Comparison of ENCODE assay signal across 17 cellular contexts in genomic region chr11:123209591-123209990, GRCh38. TPM values are rescaled to one million over a fixed set of nuclear protein-coding genes. Genes with fewer than 3 reads are reported as not detected.
DNase-seq lines count a peak whose midpoint lies in the region; ATAC-seq and TF ChIP-seq lines count a peak whose summit lies in the region.
"Had no signal": no experiment of that assay in that cellular context is flagged by ENCODE, and none has a peak within 500 bp of the region (broad histone marks: within the 10 kb centered on the region; RNA-seq: fewer than 3 reads in every experiment).

No MANE protein-coding gene starts in this region.

- H3K4me3 Mint-ChIP-seq in nephron progenitor cell: no peak overlapping the region
- H3K4me3 Mint-ChIP-seq in activated T-helper 1 cell treated with anti-CD3 and anti-CD28 coated beads, Interleukin-12 subunit alpha, Interleukin-12 subunit beta, Interleukin-2, Interleukin-4 antibody, amounts not matched to agents 30 ng/mL and 10 ng/mL and 1 ng/mL, durations not matched to agents 14 hours and 24 hours and 36 hours: no peak overlapping the region

- H3K27ac ChIP-seq in AG04450 (ENCODE audit: low read depth, low read length) (peak overlapping the region; percentile 4), Panc1 (ENCODE audit: low read length) (no peak overlapping the region)
- H3K27ac ChIP-seq: HL-60 had no signal

- H3K27ac Mint-ChIP-seq in nephron progenitor cell: peak overlapping the region; percentile 67
- H3K27ac Mint-ChIP-seq in activated T-helper 1 cell treated with anti-CD3 and anti-CD28 coated beads, Interleukin-12 subunit alpha, Interleukin-12 subunit beta, Interleukin-2, Interleukin-4 antibody, amounts not matched to agents 30 ng/mL and 10 ng/mL and 1 ng/mL, durations not matched to agents 14 hours and 24 hours and 36 hours: no peak overlapping the region

- BruUV-seq in Panc1 (replicated peaks; lab: Mats Ljungman, UMichigan): no TSS peak

- H3K27me3 Mint-ChIP-seq in nephron progenitor cell (ENCODE audit: low read depth, poor library complexity): peaks cover 4% of the 10 kb centered on the region
- H3K27me3 Mint-ChIP-seq in activated T-helper 1 cell treated with anti-CD3 and anti-CD28 coated beads, Interleukin-12 subunit alpha, Interleukin-12 subunit beta, Interleukin-2, Interleukin-4 antibody, amounts not matched to agents 30 ng/mL and 10 ng/mL and 1 ng/mL, durations not matched to agents 14 hours and 24 hours and 36 hours (ENCODE audit: insufficient read depth): peaks cover 52% of the 10 kb centered on the region

- H3K4me1 ChIP-seq in Panc1 (ENCODE audit: control insufficient read depth, insufficient read depth, low read length): no peaks in the 10 kb centered on the region
- H3K4me1 ChIP-seq: HAP-1 had no signal

- H3K36me3 ChIP-seq in Panc1 (ENCODE audit: control insufficient read depth, insufficient read depth, low read length): no peaks in the 10 kb centered on the region
- H3K36me3 ChIP-seq: HAP-1 had no signal

- intact Hi-C loops in Panc1 (cut with micrococcal nuclease; ENCODE audit: unreplicated experiment) (no loop called here), cardiac septum (cut with DNase I) (no loop called here)
- intact Hi-C loops in activated T-helper 1 cell treated with anti-CD3 and anti-CD28 coated beads, Interleukin-12 subunit alpha, Interleukin-12 subunit beta, Interleukin-2, Interleukin-4 antibody, amounts not matched to agents 30 ng/mL and 10 ng/mL and 1 ng/mL, durations not matched to agents 14 hours and 24 hours and 36 hours (cut with micrococcal nuclease): no loop called here

- no peaks in the 10 kb centered on the region for H3K27me3 ChIP-seq in AG04450 (ENCODE audit: control insufficient read depth, insufficient read depth, low read length)
- H3K27me3 ChIP-seq in Panc1 (ENCODE audit: control insufficient read depth, insufficient read depth, low read length): peaks cover 2% of the 10 kb centered on the region; the same call in 1 of the 2 replicates

- in situ Hi-C loops in Panc1 (cut with HindIII; ENCODE audit: low pct_unique_long_range_greater_than_20kb, low sequenced_read_pairs): no loop called here

- H3K4me3 ChIP-seq in AG04450 (ENCODE audit: low read depth, low read length) (no peak overlapping the region), Panc1 (ENCODE audit: low read depth in 2 of 2, low read length in 2 of 2) (no peak overlapping the region)
- H3K4me3 ChIP-seq: HAP-1 had no signal

- H3K9me3 Mint-ChIP-seq in nephron progenitor cell: no peaks in the 10 kb centered on the region
- no peaks in the 10 kb centered on the region for H3K9me3 Mint-ChIP-seq in activated T-helper 1 cell treated with anti-CD3 and anti-CD28 coated beads, Interleukin-12 subunit alpha, Interleukin-12 subunit beta, Interleukin-2, Interleukin-4 antibody, amounts not matched to agents 30 ng/mL and 10 ng/mL and 1 ng/mL, durations not matched to agents 14 hours and 24 hours and 36 hours

- no peaks in the 10 kb centered on the region for H3K9me3 ChIP-seq in AG04450 (ENCODE audit: control insufficient read depth, insufficient read depth, low read length)
- H3K9me3 ChIP-seq in Panc1 (ENCODE audit: control insufficient read depth, insufficient read depth, low read depth, low read length): no peaks in the 10 kb centered on the region
- H3K9me3 ChIP-seq: HAP-1 had no signal

- POLR2A ChIA-PET in AG04450 (lab: Yijun Ruan, JAX): interaction anchor here (1.0 kb wide), 1 partner anchor 14 kb away, joined by 5 read pairs; the partner anchor contains the start of gene CLMP
- POLR2A ChIA-PET in Panc1 (lab: Charles Lee): no interaction called here

- CTCF ChIA-PET in AG04450 (lab: Charles Lee): interaction anchor here (0.5 to 1.1 kb wide), 3 partner anchors 52 to 346 kb away, joined by 3 to 5 read pairs (median 3); no protein-coding TSS in a partner anchor
- CTCF ChIA-PET in Panc1 (lab: Charles Lee): no interaction called here

- DNase-seq in AG04450 (ENCODE audit: low read depth, low spot score) (no peak), Panc1 (ENCODE audit: low read depth, low spot score) (no peak), nephron progenitor cell (no peak), cardiac septum (ENCODE audit: low spot score) (no peak), HT-29 (ENCODE audit: low spot score) (no peak)
- no peak for DNase-seq in activated T-helper 1 cell treated with anti-CD3 and anti-CD28 coated beads, Interleukin-12 subunit alpha, Interleukin-12 subunit beta, Interleukin-2, Interleukin-4 antibody, amounts not matched to agents 30 ng/mL and 10 ng/mL and 1 ng/mL, durations not matched to agents 14 hours and 24 hours and 36 hours (ENCODE audit: low spot score)
- DNase-seq: C1 segment of cervical spinal cord, DMS 273 treated with DMSO at 0.1 percent for 48 hours, KBM-7, NCI-H1105, NCI-H1694 treated with DMSO at 0.1 percent for 48 hours, NCI-H446, SW 1271 had no signal

- H3K4me1 Mint-ChIP-seq in nephron progenitor cell: peaks cover 84% of the 10 kb centered on the region
- H3K4me1 Mint-ChIP-seq in activated T-helper 1 cell treated with anti-CD3 and anti-CD28 coated beads, Interleukin-12 subunit alpha, Interleukin-12 subunit beta, Interleukin-2, Interleukin-4 antibody, amounts not matched to agents 30 ng/mL and 10 ng/mL and 1 ng/mL, durations not matched to agents 14 hours and 24 hours and 36 hours (ENCODE audit: low read depth): no peaks in the 10 kb centered on the region

- TF ChIP-seq CTCF in AG04450 (IDR thresholded peaks at IDR 0.05; ENCODE audit: low read depth, low read length) (no peak), Panc1 (IDR thresholded peaks at IDR 0.05) (no peak), nephron progenitor cell (IDR thresholded peaks at IDR 0.05) (no peak)

- no peaks in the 10 kb centered on the region for H3K36me3 Mint-ChIP-seq in nephron progenitor cell (ENCODE audit: low read depth)
- no peaks in the 10 kb centered on the region for H3K36me3 Mint-ChIP-seq in activated T-helper 1 cell treated with anti-CD3 and anti-CD28 coated beads, Interleukin-12 subunit alpha, Interleukin-12 subunit beta, Interleukin-2, Interleukin-4 antibody, amounts not matched to agents 30 ng/mL and 10 ng/mL and 1 ng/mL, durations not matched to agents 14 hours and 24 hours and 36 hours (ENCODE audit: low read depth)

- ATAC-seq in GM21717 (IDR thresholded peaks at IDR 0.05; ENCODE audit: unreplicated experiment) (peak; percentile 59), Panc1 (peak; percentile 12; the same call in 1 of the 2 replicates), GM18861 (IDR thresholded peaks at IDR 0.05; ENCODE audit: unreplicated experiment) (no peak)

RNA-seq across cellular contexts. Expression of gene CLMP, which starts 14.5 kb away (rescaled TPM):
- 251 and 288 TPM in 2 replicates for polyA plus RNA-seq in AG04450 (2011; rRNA removed)
- polyA minus RNA-seq in AG04450 (2011; rRNA and poly(A)+ RNA removed): 500 and 661 TPM in 2 replicates
- total RNA-seq in Panc1 (2021; ENCODE audit: unreplicated experiment): 1.5 TPM
- 0.55 TPM for polyA plus RNA-seq in Panc1 (2012; ENCODE audit: insufficient read length)
- total RNA-seq in activated T-helper 1 cell treated with anti-CD3 and anti-CD28 coated beads, Interleukin-12 subunit alpha, Interleukin-12 subunit beta, Interleukin-2, Interleukin-4 antibody, amounts not matched to agents 30 ng/mL and 10 ng/mL and 1 ng/mL, durations not matched to agents 14 hours and 24 hours and 36 hours: not detected in 2 replicates
- 5.9 TPM for total RNA-seq in cardiac septum
- total RNA-seq in HT-29 (2014; rRNA removed; shearing (Covaris generic)): not detected in 2 replicates
